ENCODE assay signal across 1 cellular context in genomic region chr1:116769994-116770393, GRCh38.
TF ChIP-seq lines count a peak whose summit lies in the region.

No MANE protein-coding gene starts in this region.

TF ChIP-seq in K562, 482 proteins besides CTCF, POLR2A, EP300 and RAD21:
- no peak for TF ChIP-seq JUND (IDR thresholded peaks at IDR 0.05; ENCODE audit: borderline replicate concordance, low read depth, low read length)
- TF ChIP-seq JUND (tag; IDR thresholded peaks at IDR 0.05; ENCODE audit: borderline replicate concordance, low read depth, low read length): no peak
- no peak for TF ChIP-seq FOXA3 (CRISPR knock-in tag; conservative IDR thresholded peaks at IDR 0.05 in 1 of 2, IDR thresholded peaks at IDR 0.05 in 1 of 2)
- no peak for TF ChIP-seq BRF1 (IDR thresholded peaks at IDR 0.05; ENCODE audit: borderline replicate concordance, extremely low read depth, insufficient read length)
- TF ChIP-seq STAT5A (IDR thresholded peaks at IDR 0.05; ENCODE audit: borderline replicate concordance, low read length): no peak
- TF ChIP-seq MAFK (IDR thresholded peaks at IDR 0.05; ENCODE audit: low read length): no peak
- TF ChIP-seq, protein P1, sequence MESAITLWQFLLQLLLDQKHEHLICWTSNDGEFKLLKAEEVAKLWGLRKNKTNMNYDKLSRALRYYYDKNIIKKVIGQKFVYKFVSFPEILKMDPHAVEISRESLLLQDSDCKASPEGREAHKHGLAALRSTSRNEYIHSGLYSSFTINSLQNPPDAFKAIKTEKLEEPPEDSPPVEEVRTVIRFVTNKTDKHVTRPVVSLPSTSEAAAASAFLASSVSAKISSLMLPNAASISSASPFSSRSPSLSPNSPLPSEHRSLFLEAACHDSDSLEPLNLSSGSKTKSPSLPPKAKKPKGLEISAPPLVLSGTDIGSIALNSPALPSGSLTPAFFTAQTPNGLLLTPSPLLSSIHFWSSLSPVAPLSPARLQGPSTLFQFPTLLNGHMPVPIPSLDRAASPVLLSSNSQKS (CRISPR knock-in tag; IDR thresholded peaks at IDR 0.05): no peak
- TF ChIP-seq ZBTB9 (CRISPR knock-in tag; IDR thresholded peaks at IDR 0.05): no peak
- TF ChIP-seq ZNF175 (CRISPR knock-in tag; IDR thresholded peaks at IDR 0.05; ENCODE audit: low read depth): no peak
- no peak for TF ChIP-seq SUPT5H (IDR thresholded peaks at IDR 0.05)
- TF ChIP-seq, protein P2, sequence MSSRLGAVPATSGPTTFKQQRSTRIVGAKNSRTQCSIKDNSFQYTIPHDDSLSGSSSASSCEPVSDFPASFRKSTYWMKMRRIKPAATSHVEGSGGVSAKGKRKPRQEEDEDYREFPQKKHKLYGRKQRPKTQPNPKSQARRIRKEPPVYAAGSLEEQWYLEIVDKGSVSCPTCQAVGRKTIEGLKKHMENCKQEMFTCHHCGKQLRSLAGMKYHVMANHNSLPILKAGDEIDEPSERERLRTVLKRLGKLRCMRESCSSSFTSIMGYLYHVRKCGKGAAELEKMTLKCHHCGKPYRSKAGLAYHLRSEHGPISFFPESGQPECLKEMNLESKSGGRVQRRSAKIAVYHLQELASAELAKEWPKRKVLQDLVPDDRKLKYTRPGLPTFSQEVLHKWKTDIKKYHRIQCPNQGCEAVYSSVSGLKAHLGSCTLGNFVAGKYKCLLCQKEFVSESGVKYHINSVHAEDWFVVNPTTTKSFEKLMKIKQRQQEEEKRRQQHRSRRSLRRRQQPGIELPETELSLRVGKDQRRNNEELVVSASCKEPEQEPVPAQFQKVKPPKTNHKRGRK (tag; IDR thresholded peaks at IDR 0.05): no peak
- TF ChIP-seq, protein P3, sequence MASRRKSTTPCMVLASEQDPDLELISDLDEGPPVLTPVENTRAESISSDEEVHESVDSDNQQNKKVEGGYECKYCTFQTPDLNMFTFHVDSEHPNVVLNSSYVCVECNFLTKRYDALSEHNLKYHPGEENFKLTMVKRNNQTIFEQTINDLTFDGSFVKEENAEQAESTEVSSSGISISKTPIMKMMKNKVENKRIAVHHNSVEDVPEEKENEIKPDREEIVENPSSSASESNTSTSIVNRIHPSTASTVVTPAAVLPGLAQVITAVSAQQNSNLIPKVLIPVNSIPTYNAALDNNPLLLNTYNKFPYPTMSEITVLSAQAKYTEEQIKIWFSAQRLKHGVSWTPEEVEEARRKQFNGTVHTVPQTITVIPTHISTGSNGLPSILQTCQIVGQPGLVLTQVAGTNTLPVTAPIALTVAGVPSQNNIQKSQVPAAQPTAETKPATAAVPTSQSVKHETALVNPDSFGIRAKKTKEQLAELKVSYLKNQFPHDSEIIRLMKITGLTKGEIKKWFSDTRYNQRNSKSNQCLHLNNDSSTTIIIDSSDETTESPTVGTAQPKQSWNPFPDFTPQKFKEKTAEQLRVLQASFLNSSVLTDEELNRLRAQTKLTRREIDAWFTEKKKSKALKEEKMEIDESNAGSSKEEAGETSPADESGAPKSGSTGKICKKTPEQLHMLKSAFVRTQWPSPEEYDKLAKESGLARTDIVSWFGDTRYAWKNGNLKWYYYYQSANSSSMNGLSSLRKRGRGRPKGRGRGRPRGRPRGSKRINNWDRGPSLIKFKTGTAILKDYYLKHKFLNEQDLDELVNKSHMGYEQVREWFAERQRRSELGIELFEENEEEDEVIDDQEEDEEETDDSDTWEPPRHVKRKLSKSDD (conservative IDR thresholded peaks at IDR 0.05; ENCODE audit: low read length): no peak
- no peak for TF ChIP-seq NFIC (IDR thresholded peaks at IDR 0.05)
- TF ChIP-seq ZNF57 (CRISPR knock-in tag; IDR thresholded peaks at IDR 0.05): no peak
- no peak for TF ChIP-seq TAF15 (IDR thresholded peaks at IDR 0.05; ENCODE audit: low read depth, low read length)
- no peak for TF ChIP-seq KLF6 (CRISPR knock-in tag; IDR thresholded peaks at IDR 0.05; ENCODE audit: borderline replicate concordance)
- TF ChIP-seq NFIX (CRISPR knock-in tag; IDR thresholded peaks at IDR 0.05; ENCODE audit: low read depth): no peak
- TF ChIP-seq POLR2B (IDR thresholded peaks at IDR 0.05; ENCODE audit: low read depth, partially characterized antibody): no peak
